Comparison of ENCODE assay signal across 21 cellular contexts in genomic region chr11:106983251-106983650, GRCh38. TPM values are rescaled to one million over a fixed set of nuclear protein-coding genes. Genes with fewer than 3 reads are reported as not detected.
"Had no signal": no experiment of that assay in that cellular context is flagged by ENCODE, and none has a peak within 500 bp of the region (broad histone marks: within the 10 kb centered on the region; RNA-seq: fewer than 3 reads in every experiment).

No MANE protein-coding gene starts in this region.

- H3K9me3 ChIP-seq: sigmoid colon, upper lobe of right lung had no signal

- FAIRE-seq: endometrium had no signal

- H3K4me3 ChIP-seq: sigmoid colon, upper lobe of right lung had no signal

- H3K4me1 ChIP-seq: foreskin keratinocyte, upper lobe of right lung had no signal

- H3K27ac ChIP-seq: foreskin keratinocyte, sigmoid colon, upper lobe of right lung had no signal

- H3K36me3 ChIP-seq: sigmoid colon, upper lobe of right lung had no signal

- H3K27me3 ChIP-seq: foreskin keratinocyte, sigmoid colon, upper lobe of right lung had no signal

- ATAC-seq: activated CD4-positive, alpha-beta T cell treated with anti-CD3 and anti-CD28 coated beads for 36 hours; foreskin keratinocyte; natural killer cell treated with Interleukin-12 subunit alpha and Interleukin-12 subunit beta and Interleukin-15 and Interleukin-18, amount 100 ng/mL, for 72 hours; upper lobe of right lung had no signal

- DNase-seq: activated B cell treated with CpG ODN at 0.5 μM for 24 hours; activated CD4-positive, alpha-beta T cell treated with anti-CD3 and anti-CD28 coated beads for 36 hours; activated CD4-positive, alpha-beta T cell treated with anti-CD3 and anti-CD28 coated beads, Interleukin-2, amount 50 U/mL, for 4 hours; activated CD8-positive, alpha-beta memory T cell treated with anti-CD3 and anti-CD28 coated beads for 24 hours; activated CD8-positive, alpha-beta memory T cell treated with anti-CD3 and anti-CD28 coated beads, Interleukin-2, amount 50 U/mL, for 4 hours; activated naive CD4-positive, alpha-beta T cell treated with Interleukin-2 at 50 U/mL for 16 hours; activated naive CD8-positive, alpha-beta T cell treated with anti-CD3 and anti-CD28 coated beads for 36 hours; activated T-cell treated with anti-CD3 and anti-CD28 coated beads, Interleukin-2, amount 50 U/mL, for 24 hours; effector CD4-positive, alpha-beta T cell; foreskin keratinocyte; hippocampal formation; kidney glomerular epithelial cell; occipital lobe; posterior cingulate gyrus; sigmoid colon; stimulated activated CD4-positive, alpha-beta T cell treated with anti-CD3 and anti-CD28 coated beads, Interleukin-4, amount 100 ng/mL, for 1 hour; stimulated activated naive CD4-positive, alpha-beta T cell; T1000; upper lobe of right lung had no signal

RNA-seq across cellular contexts. Expression of gene GUCY1A2, which starts 35.0 kb away (rescaled TPM):
- total RNA-seq: activated B cell treated with CpG ODN at 0.5 μM for 24 hours; activated CD4-positive, alpha-beta T cell treated with anti-CD3 and anti-CD28 coated beads for 36 hours; activated naive CD8-positive, alpha-beta T cell treated with anti-CD3 and anti-CD28 coated beads for 36 hours; foreskin keratinocyte; natural killer cell treated with Interleukin-12 subunit alpha and Interleukin-12 subunit beta and Interleukin-15 and Interleukin-18, amount 100 ng/mL, for 72 hours had no signal
- polyA plus RNA-seq: foreskin keratinocyte had no signal
